ENCODE assay signal across 1 cellular context in the genomic region with DNA sequence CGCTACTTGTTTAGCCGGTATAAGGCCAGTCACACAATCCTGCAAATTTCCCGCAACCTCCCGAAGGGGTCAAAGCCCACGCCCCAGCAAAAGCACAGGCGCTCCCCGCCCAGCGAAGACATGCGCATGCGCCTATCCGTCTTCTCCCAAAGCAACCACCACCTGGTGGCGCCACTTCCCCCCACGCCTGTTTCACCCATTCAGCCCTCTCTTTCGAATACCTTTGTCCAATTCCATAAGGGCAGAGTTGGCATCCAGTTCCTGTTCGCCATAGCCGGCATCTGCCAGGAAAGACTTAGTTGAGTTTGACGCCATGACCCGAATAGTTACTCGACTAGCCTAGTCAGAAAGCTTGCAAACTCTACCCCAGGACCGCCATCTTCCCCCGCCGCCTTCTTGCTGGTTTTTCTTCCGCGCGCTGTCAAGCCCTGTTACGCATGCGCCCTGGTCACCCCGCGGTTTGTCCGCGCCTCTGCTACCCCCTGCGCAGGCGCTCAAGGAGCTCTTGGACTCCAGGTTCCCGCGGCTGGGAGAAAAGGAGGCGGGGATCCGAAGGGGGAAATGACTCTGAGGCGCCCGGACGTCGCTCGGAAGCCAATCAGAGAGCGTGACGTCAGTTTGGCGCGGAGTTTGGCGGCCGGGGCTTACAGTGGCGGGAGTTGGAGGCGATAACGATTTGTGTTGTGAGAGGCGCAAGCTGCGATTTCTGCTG.
A peak's percentile ranks its signal among the peaks of the same experiment; 100 is the strongest.
TF ChIP-seq lines count a peak whose summit lies in the region.

A gene with protein sequence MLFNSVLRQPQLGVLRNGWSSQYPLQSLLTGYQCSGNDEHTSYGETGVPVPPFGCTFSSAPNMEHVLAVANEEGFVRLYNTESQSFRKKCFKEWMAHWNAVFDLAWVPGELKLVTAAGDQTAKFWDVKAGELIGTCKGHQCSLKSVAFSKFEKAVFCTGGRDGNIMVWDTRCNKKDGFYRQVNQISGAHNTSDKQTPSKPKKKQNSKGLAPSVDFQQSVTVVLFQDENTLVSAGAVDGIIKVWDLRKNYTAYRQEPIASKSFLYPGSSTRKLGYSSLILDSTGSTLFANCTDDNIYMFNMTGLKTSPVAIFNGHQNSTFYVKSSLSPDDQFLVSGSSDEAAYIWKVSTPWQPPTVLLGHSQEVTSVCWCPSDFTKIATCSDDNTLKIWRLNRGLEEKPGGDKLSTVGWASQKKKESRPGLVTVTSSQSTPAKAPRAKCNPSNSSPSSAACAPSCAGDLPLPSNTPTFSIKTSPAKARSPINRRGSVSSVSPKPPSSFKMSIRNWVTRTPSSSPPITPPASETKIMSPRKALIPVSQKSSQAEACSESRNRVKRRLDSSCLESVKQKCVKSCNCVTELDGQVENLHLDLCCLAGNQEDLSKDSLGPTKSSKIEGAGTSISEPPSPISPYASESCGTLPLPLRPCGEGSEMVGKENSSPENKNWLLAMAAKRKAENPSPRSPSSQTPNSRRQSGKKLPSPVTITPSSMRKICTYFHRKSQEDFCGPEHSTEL (plus strand): TSS at position 626 of the 712 bp plus-strand sequence. CDS start 143 bp downstream, outside the sequence.
A gene with protein sequence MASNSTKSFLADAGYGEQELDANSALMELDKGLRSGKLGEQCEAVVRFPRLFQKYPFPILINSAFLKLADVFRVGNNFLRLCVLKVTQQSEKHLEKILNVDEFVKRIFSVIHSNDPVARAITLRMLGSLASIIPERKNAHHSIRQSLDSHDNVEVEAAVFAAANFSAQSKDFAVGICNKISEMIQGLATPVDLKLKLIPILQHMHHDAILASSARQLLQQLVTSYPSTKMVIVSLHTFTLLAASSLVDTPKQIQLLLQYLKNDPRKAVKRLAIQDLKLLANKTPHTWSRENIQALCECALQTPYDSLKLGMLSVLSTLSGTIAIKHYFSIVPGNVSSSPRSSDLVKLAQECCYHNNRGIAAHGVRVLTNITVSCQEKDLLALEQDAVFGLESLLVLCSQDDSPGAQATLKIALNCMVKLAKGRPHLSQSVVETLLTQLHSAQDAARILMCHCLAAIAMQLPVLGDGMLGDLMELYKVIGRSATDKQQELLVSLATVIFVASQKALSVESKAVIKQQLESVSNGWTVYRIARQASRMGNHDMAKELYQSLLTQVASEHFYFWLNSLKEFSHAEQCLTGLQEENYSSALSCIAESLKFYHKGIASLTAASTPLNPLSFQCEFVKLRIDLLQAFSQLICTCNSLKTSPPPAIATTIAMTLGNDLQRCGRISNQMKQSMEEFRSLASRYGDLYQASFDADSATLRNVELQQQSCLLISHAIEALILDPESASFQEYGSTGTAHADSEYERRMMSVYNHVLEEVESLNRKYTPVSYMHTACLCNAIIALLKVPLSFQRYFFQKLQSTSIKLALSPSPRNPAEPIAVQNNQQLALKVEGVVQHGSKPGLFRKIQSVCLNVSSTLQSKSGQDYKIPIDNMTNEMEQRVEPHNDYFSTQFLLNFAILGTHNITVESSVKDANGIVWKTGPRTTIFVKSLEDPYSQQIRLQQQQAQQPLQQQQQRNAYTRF (minus strand): TSS at position 435 of the 712 bp plus-strand sequence. CDS start 120 bp downstream, at position 315.

TF ChIP-seq in HEK293, 187 proteins besides CTCF, POLR2A, EP300 and RAD21 (continued from another document):
- peak; percentile 74 for TF ChIP-seq ZNF24 (tag by site-specific recombination; IDR thresholded peaks at IDR 0.05)
- TF ChIP-seq ZNF433 (tag by site-specific recombination; IDR thresholded peaks at IDR 0.05; ENCODE audit: low read depth) = no peak
- no peak for TF ChIP-seq ZNF768 (tag by site-specific recombination; IDR thresholded peaks at IDR 0.05)
- TF ChIP-seq SCRT1 (tag by site-specific recombination; IDR thresholded peaks at IDR 0.05; ENCODE audit: borderline replicate concordance) = no peak
- TF ChIP-seq ZNF658 (tag by site-specific recombination; IDR thresholded peaks at IDR 0.05) = no peak
- no peak for TF ChIP-seq ZNF302 (tag by site-specific recombination; IDR thresholded peaks at IDR 0.05; ENCODE audit: low read depth)
- TF ChIP-seq, protein P1, sequence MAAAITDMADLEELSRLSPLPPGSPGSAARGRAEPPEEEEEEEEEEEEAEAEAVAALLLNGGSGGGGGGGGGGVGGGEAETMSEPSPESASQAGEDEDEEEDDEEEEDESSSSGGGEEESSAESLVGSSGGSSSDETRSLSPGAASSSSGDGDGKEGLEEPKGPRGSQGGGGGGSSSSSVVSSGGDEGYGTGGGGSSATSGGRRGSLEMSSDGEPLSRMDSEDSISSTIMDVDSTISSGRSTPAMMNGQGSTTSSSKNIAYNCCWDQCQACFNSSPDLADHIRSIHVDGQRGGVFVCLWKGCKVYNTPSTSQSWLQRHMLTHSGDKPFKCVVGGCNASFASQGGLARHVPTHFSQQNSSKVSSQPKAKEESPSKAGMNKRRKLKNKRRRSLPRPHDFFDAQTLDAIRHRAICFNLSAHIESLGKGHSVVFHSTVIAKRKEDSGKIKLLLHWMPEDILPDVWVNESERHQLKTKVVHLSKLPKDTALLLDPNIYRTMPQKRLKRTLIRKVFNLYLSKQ (tag by site-specific recombination; IDR thresholded peaks at IDR 0.05; ENCODE audit: borderline replicate concordance) = no peak
- TF ChIP-seq ZNF221 (tag by site-specific recombination; IDR thresholded peaks at IDR 0.05; ENCODE audit: borderline replicate concordance) = no peak
- TF ChIP-seq, protein P2, sequence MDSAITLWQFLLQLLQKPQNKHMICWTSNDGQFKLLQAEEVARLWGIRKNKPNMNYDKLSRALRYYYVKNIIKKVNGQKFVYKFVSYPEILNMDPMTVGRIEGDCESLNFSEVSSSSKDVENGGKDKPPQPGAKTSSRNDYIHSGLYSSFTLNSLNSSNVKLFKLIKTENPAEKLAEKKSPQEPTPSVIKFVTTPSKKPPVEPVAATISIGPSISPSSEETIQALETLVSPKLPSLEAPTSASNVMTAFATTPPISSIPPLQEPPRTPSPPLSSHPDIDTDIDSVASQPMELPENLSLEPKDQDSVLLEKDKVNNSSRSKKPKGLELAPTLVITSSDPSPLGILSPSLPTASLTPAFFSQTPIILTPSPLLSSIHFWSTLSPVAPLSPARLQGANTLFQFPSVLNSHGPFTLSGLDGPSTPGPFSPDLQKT (IDR thresholded peaks at IDR 0.05; ENCODE audit: borderline replicate concordance, low read depth, low read length) = no peak
